In genomic region chr18:48345596-48345995, GRCh38 we compare ENCODE assay signal across 9 cellular contexts.
A peak's percentile ranks its signal among the peaks of the same experiment; 100 is the strongest.
DNase-seq lines count a peak whose midpoint lies in the region; ATAC-seq, FAIRE-seq and TF ChIP-seq lines count a peak whose summit lies in the region.
"Had no signal": no experiment of that assay in that cellular context is flagged by ENCODE, and none has a peak within 500 bp of the region (broad histone marks: within the 10 kb centered on the region; RNA-seq: fewer than 3 reads in every experiment).

No MANE protein-coding gene starts in this region.

- intact Hi-C loops in left lung (cut with DNase I), result no loop called here

- peak; percentile 24 for ATAC-seq in left lung

- no peak for FAIRE-seq in frontal cortex (lab: Jason Lieb, UNC)

- no peaks in the 10 kb centered on the region for H3K27me3 ChIP-seq in BE2C
- H3K27me3 ChIP-seq in left lung, result no peaks in the 10 kb centered on the region
- no peaks in the 10 kb centered on the region for H3K27me3 ChIP-seq in tibial nerve

- H3K27ac ChIP-seq in left lung (no peak overlapping the region), tibial nerve (no peak overlapping the region)
- H3K27ac ChIP-seq: coronary artery had no signal

- TF ChIP-seq POLR2A in tibial nerve (IDR thresholded peaks at IDR 0.05), result no peak

- WGBS in tibial nerve, 2 donors, result 56 to 64% methylated on average over 2 of the region's 2 CpGs

- H3K4me3 ChIP-seq in BE2C (ENCODE audit: low read depth, low read length) (no peak overlapping the region), left lung (no peak overlapping the region), tibial nerve (no peak overlapping the region)
- H3K4me3 ChIP-seq: coronary artery had no signal

- no peak for TF ChIP-seq EP300 in tibial nerve (IDR thresholded peaks at IDR 0.05)

- H3K9me3 ChIP-seq in BE2C, result no peaks in the 10 kb centered on the region
- no peaks in the 10 kb centered on the region for H3K9me3 ChIP-seq in left lung
- H3K9me3 ChIP-seq in tibial nerve, result no peaks in the 10 kb centered on the region

- TF ChIP-seq CTCF in BE2C (IDR thresholded peaks at IDR 0.05; ENCODE audit: low read depth, low read length) (peak; percentile 32), left lung (IDR thresholded peaks at IDR 0.05) (peak; percentile 12 to 15), tibial nerve (IDR thresholded peaks at IDR 0.05) (peak in 1 of 5 experiments; percentile 14)

- H3K36me3 ChIP-seq in BE2C (no peaks in the 10 kb centered on the region), left lung (no peaks in the 10 kb centered on the region), tibial nerve (no peaks in the 10 kb centered on the region)

- DNase-seq in BE2C, result no peak
- DNase-seq in HT1080 (ENCODE audit: low read depth), result peak; percentile 14
- peak; percentile 12 for DNase-seq in amniotic epithelial cell (ENCODE audit: low read depth)
- DNase-seq in left lung, result no peak
- no peak for DNase-seq in NCI-H774 (lab: John Stamatoyannopoulos, UW)
- DNase-seq in tibial nerve (ENCODE audit: low spot score in 2 of 2), result no peak
- no peak for DNase-seq in frontal cortex (ENCODE audit: low spot score in 2 of 2)
- DNase-seq in GM19240 (ENCODE audit: insufficient read length, low spot score), result no peak

- H3K4me1 ChIP-seq in BE2C (peaks cover 3% of the 10 kb centered on the region), left lung (peaks cover 0 to 3% of the 10 kb centered on the region in 2 donors), tibial nerve (peaks cover 0 to 31% (median 4%) of the 10 kb centered on the region in 4 donors)

Comparison
In these comparisons a context has a peak if more than half of its experiments do, and no peak if none do; other contexts are left out.
1. DNase-seq: peak in HT1080 (single experiment) and amniotic epithelial cell (single experiment); none in BE2C (single experiment), left lung (0 of 2), NCI-H774 (single experiment), tibial nerve (0 of 2), frontal cortex (0 of 2) and GM19240 (single experiment).